8 cellular contexts compared by ENCODE assay signal in the genomic region with DNA sequence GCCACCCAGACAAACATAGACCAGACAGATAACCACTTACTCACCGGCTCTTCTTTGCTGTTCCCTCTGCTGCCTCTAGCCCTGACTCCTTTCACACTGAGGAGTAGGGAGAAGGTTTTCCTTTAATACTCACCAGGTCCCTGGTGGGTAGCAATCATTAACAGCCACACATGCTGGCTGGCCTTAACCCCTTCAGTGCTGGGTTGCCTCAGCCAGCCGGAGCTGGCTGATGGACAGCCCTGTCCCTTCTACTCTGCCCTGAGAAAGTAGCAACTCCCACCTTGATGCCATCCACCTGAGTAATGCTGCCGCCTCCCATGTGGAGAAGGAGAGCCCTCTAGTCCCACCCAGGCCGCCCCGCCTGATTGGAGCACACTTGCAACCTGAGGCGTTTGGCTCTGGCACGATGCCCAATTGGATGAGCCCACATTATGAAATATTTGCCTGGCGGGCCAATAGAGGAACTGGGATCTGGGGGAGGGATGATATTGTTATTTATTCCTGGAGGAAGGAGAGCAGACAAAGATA.
DNase-seq lines count a peak whose midpoint lies in the region; ATAC-seq, FAIRE-seq and TF ChIP-seq lines count a peak whose summit lies in the region.

No MANE protein-coding gene starts in this region.

- TF ChIP-seq CTCF in bronchial epithelial cell (IDR thresholded peaks at IDR 0.05; ENCODE audit: insufficient read depth, low read length, severe bottlenecking), result no peak
- TF ChIP-seq CTCF in lower lobe of right lung (IDR thresholded peaks at IDR 0.05), result no peak

- H3K36me3 Mint-ChIP-seq in activated T-cell treated with anti-CD3 and anti-CD28 coated beads, Interleukin-2, amount 50 U/mL, for 4 hours (ENCODE audit: insufficient read depth), result no peaks in the 10 kb centered on the region

- intact Hi-C loops in lower lobe of right lung (cut with DNase I), result no loop called here

- H3K4me1 ChIP-seq in lower lobe of right lung, result peaks cover 42% of the 10 kb centered on the region

- H3K4me1 Mint-ChIP-seq in activated T-cell treated with anti-CD3 and anti-CD28 coated beads, Interleukin-2, amount 50 U/mL, for 4 hours (ENCODE audit: low read depth), result peaks cover 26% of the 10 kb centered on the region

- peak overlapping the region; percentile 28 for H3K27ac ChIP-seq in lower lobe of right lung

- peaks cover 6% of the 10 kb centered on the region for H3K27me3 ChIP-seq in bronchial epithelial cell (ENCODE audit: control insufficient read depth, insufficient read depth, low read length)
- no peaks in the 10 kb centered on the region for H3K27me3 ChIP-seq in lower lobe of right lung (ENCODE audit: low read depth)

- ATAC-seq in lower lobe of right lung, result peak; percentile 41 to 48
- no peak for ATAC-seq in GM18868 (IDR thresholded peaks at IDR 0.05; ENCODE audit: unreplicated experiment)
- no peak for ATAC-seq in GM18907 (IDR thresholded peaks at IDR 0.05; ENCODE audit: unreplicated experiment)
- ATAC-seq in HG03354 (IDR thresholded peaks at IDR 0.05; ENCODE audit: poor library complexity, severe bottlenecking, unreplicated experiment), result no peak
- ATAC-seq in activated T-cell treated with anti-CD3 and anti-CD28 coated beads, Interleukin-2, amount 50 U/mL, for 4 hours, result no peak

- H3K9me3 ChIP-seq in lower lobe of right lung, result no peaks in the 10 kb centered on the region

- no peaks in the 10 kb centered on the region for H3K36me3 ChIP-seq in bronchial epithelial cell (ENCODE audit: control insufficient read depth, insufficient read depth, low read length)
- H3K36me3 ChIP-seq in lower lobe of right lung, result no peaks in the 10 kb centered on the region

- H3K4me3 Mint-ChIP-seq in activated T-cell treated with anti-CD3 and anti-CD28 coated beads, Interleukin-2, amount 50 U/mL, for 4 hours, result no peak overlapping the region

- H3K27me3 Mint-ChIP-seq in activated T-cell treated with anti-CD3 and anti-CD28 coated beads, Interleukin-2, amount 50 U/mL, for 4 hours (ENCODE audit: low read depth), result peaks cover 8% of the 10 kb centered on the region

- no peaks in the 10 kb centered on the region for H3K9me3 Mint-ChIP-seq in activated T-cell treated with anti-CD3 and anti-CD28 coated beads, Interleukin-2, amount 50 U/mL, for 4 hours

- DNase-seq in CD1c-positive myeloid dendritic cell (ENCODE audit: extremely low spot score) (peak; percentile 80), NCI-H1048 (lab: John Stamatoyannopoulos, UW) (peak; percentile 94), bronchial epithelial cell (ENCODE audit: low read depth) (peak; percentile 91), lower lobe of right lung (peak; percentile 76)
- DNase-seq in activated T-cell treated with anti-CD3 and anti-CD28 coated beads, Interleukin-2, amount 50 U/mL, for 4 hours, result no peak

- no peak for FAIRE-seq in bronchial epithelial cell (lab: Jason Lieb, UNC)

- H3K4me3 ChIP-seq in bronchial epithelial cell (ENCODE audit: low read depth, low read length) (no peak overlapping the region), lower lobe of right lung (no peak overlapping the region)

Comparison
In these comparisons a context has a peak if more than half of its experiments do, and no peak if none do; other contexts are left out.
1. ATAC-seq: peak in lower lobe of right lung (2 of 2); none in GM18868 (single experiment), GM18907 (single experiment), HG03354 (single experiment) and activated T-cell treated with anti-CD3 and anti-CD28 coated beads, Interleukin-2, amount 50 U/mL, for 4 hours (0 of 2).